ENCODE assay signal across 8 cellular contexts in genomic region chr13:74134226-74134776, GRCh38. TPM values are rescaled to one million over a fixed set of nuclear protein-coding genes. Genes with fewer than 3 reads are reported as not detected.
A peak's percentile ranks its signal among the peaks of the same experiment; 100 is the strongest.
DNase-seq lines count a peak whose midpoint lies in the region; ATAC-seq lines count a peak whose summit lies in the region.

TSS of gene KLF12 (minus strand) at chr13:74134404.

- peak; percentile 90 for DNase-seq in AG08396 (ENCODE audit: low spot score)
- DNase-seq in NCI-H226 = peak; percentile 88
- DNase-seq in activated CD4-positive, CD25-positive, alpha-beta regulatory T cell treated with anti-CD3 and anti-CD28 coated beads, Interleukin-2, amount 50 U/mL, for 72 hours = peak; percentile 85
- peak; percentile 52 for DNase-seq in cerebellar cortex (ENCODE audit: low spot score)
- DNase-seq in left colon = peak; percentile 90 to 93
- DNase-seq in stimulated activated CD4-positive, alpha-beta T cell treated with anti-CD3 and anti-CD28 coated beads, Interleukin-1b, Interleukin-23, amount 100 ng/mL, for 48 hours = peak; percentile 95

- ATAC-seq in GM19023 (IDR thresholded peaks at IDR 0.05; ENCODE audit: unreplicated experiment) = peak; percentile 72
- ATAC-seq in HG03159 (IDR thresholded peaks at IDR 0.05; ENCODE audit: unreplicated experiment) = peak; percentile 70
- peak; percentile 75 for ATAC-seq in left colon

- intact Hi-C loops in left colon (cut with DNase I, micrococcal nuclease) = loop anchor here in 1 of 2 donors (5.0 kb wide), 1 partner anchor 153 kb away; no protein-coding TSS in a partner anchor

RNA-seq across cellular contexts. Expression of gene KLF12, which starts in this region (rescaled TPM):
- total RNA-seq in left colon = 1 to 10 TPM; 7.9 to 9.5 TPM

Comparison
In these comparisons a context has a peak if more than half of its experiments do, and no peak if none do; other contexts are left out.
1. Peak in every context shown above with its lines: DNase-seq and ATAC-seq.